1 cellular context compared by ENCODE assay signal in the genomic region with DNA sequence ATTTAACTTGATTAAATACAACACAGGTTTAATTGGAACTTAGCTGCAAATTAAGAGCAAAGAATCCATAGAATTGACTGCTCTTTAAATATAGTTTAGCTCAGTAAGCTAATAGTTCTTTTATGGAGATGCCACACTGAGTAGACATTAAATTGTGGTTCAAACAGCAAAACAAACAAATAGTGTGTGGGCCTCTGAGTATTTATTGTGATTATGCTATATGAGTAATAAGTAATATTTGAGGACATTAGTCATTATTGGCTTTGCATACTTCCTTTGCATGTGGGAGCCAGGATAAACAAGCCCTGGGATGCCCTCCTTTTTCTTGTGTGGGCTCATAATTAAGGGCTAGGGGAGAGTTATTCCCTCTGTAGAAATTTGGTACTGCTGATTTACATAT.
TF ChIP-seq lines count a peak whose summit lies in the region.

No MANE protein-coding gene starts in this region.

TF ChIP-seq in IMR-90, 13 proteins besides CTCF, POLR2A, EP300 and RAD21:
- no peak for TF ChIP-seq NFE2L2 (IDR thresholded peaks at IDR 0.05; ENCODE audit: low read depth, low read length)
- TF ChIP-seq, protein P1, sequence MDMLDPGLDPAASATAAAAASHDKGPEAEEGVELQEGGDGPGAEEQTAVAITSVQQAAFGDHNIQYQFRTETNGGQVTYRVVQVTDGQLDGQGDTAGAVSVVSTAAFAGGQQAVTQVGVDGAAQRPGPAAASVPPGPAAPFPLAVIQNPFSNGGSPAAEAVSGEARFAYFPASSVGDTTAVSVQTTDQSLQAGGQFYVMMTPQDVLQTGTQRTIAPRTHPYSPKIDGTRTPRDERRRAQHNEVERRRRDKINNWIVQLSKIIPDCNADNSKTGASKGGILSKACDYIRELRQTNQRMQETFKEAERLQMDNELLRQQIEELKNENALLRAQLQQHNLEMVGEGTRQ (IDR thresholded peaks at IDR 0.05; ENCODE audit: low read depth, low read length) = no peak
- TF ChIP-seq RCOR1 (IDR thresholded peaks at IDR 0.05; ENCODE audit: insufficient replicate concordance, low read length) = no peak
- 0 out of 2 replicates have a peak, but pooled peaks have one; percentile 16 for TF ChIP-seq SMC3 (IDR thresholded peaks at IDR 0.05; ENCODE audit: low read depth, low read length)
- no peak for TF ChIP-seq CHD1 (IDR thresholded peaks at IDR 0.05; ENCODE audit: low read depth, low read length)
- TF ChIP-seq BHLHE40 (IDR thresholded peaks at IDR 0.05; ENCODE audit: low read depth, low read length) = peak; percentile 39; the same call in 1 of the 2 replicates
- peak; percentile 46; the same call in 1 of the 2 replicates for TF ChIP-seq MAFK (IDR thresholded peaks at IDR 0.05; ENCODE audit: low read depth, low read length)
- peak; percentile 74 for TF ChIP-seq FOS (IDR thresholded peaks at IDR 0.05; ENCODE audit: low read depth, low read length)
- no peak for TF ChIP-seq MAZ (IDR thresholded peaks at IDR 0.05; ENCODE audit: borderline replicate concordance, low read depth, low read length)
